ENCODE assay signal across 27 cellular contexts in genomic region chr2:162656516-162656915, GRCh38.
"Had no signal": no experiment of that assay in that cellular context is flagged by ENCODE, and none has a peak within 500 bp of the region (broad histone marks: within the 10 kb centered on the region; RNA-seq: fewer than 3 reads in every experiment).

No MANE protein-coding gene starts in this region.

- FAIRE-seq: urothelium cell line had no signal

- H3K27ac ChIP-seq: stomach, suprapubic skin, testis, thoracic aorta, thyroid gland, tibial artery, tibial nerve, transverse colon, upper lobe of left lung, upper lobe of right lung, uterus, vagina had no signal

- ATAC-seq: stimulated activated effector memory CD8-positive, alpha-beta T cell treated with anti-CD3 and anti-CD28 coated beads, Interleukin-12 subunit alpha, Interleukin-12 subunit beta, amount 100 ng/mL, for 72 hours; stimulated activated memory B cell treated with anti-CD40 and anti-IgM and Interleukin-4, amounts not matched to agents 10 μg/mL and 1 μg/mL and 100 μg/mL, for 72 hours; stimulated activated naive B cell treated with anti-CD40 and anti-IgM and Interleukin-4, amounts not matched to agents 10 μg/mL and 1 μg/mL and 100 μg/mL, for 72 hours; stimulated activated naive CD8-positive, alpha-beta T cell treated with anti-CD3 and anti-CD28 coated beads, Interleukin-15, amount 100 ng/mL, for 72 hours; stimulated activated naive CD8-positive, alpha-beta T cell treated with anti-CD3 and anti-CD28 coated beads, Interleukin-15, Interleukin-2, amounts not matched to agents 100 U/mL and 50 U/mL, for 24 hours; upper lobe of right lung had no signal

- DNase-seq: stimulated activated CD4-positive, alpha-beta T cell treated with anti-CD3 and anti-CD28 coated beads, Interleukin-2, amount 100 ng/mL, for 48 hours; stimulated activated CD4-positive, alpha-beta T cell treated with anti-CD3 and anti-CD28 coated beads, Interleukin-4, amount 100 ng/mL, for 1 hour; stimulated activated CD4-positive, alpha-beta T cell treated with anti-CD3 and anti-CD28 coated beads, Interleukin-4, amount 100 ng/mL, for 24 hours; stimulated activated CD4-positive, alpha-beta T cell treated with anti-CD3 and anti-CD28 coated beads, Interleukin-4, amount 100 ng/mL, for 4 hours; stimulated activated CD8-positive, alpha-beta memory T cell treated with anti-CD3 and anti-CD28 coated beads, Interleukin-4, amount 100 ng/mL, for 48 hours; stimulated activated naive B cell treated with anti-CD40 and anti-IgM and Interleukin-4, amounts not matched to agents 10 μg/mL and 1 μg/mL and 100 μg/mL, for 72 hours; stimulated activated naive CD4-positive, alpha-beta T cell; stimulated activated naive CD4-positive, alpha-beta T cell treated with Interleukin-2 at 50 U/mL for 16 hours; stimulated activated naive CD8-positive, alpha-beta T cell treated with anti-CD3 and anti-CD28 coated beads, Interleukin-15, amount 100 ng/mL, for 72 hours; stimulated activated naive CD8-positive, alpha-beta T cell treated with anti-CD3 and anti-CD28 coated beads, Interleukin-15, Interleukin-2, amounts not matched to agents 100 U/mL and 50 U/mL, for 24 hours; stomach; substantia nigra; testis; thyroid gland; tibial artery; transverse colon; trophoblast cell; upper lobe of left lung; upper lobe of right lung; uterus had no signal

- H3K27me3 ChIP-seq: stomach, suprapubic skin, testis, thyroid gland, tibial artery, tibial nerve, transverse colon, upper lobe of left lung, upper lobe of right lung, uterus, vagina had no signal

- H3K4me3 ChIP-seq: stomach, suprapubic skin, testis, thoracic aorta, thyroid gland, tibial artery, tibial nerve, transverse colon, upper lobe of left lung, upper lobe of right lung, uterus, vagina had no signal

- H3K9me3 ChIP-seq: stomach, suprapubic skin, testis, thoracic aorta, thyroid gland, tibial artery, transverse colon, upper lobe of left lung, upper lobe of right lung, uterus, vagina had no signal

- H3K36me3 ChIP-seq: stomach, suprapubic skin, thoracic aorta, thyroid gland, tibial artery, tibial nerve, transverse colon, upper lobe of left lung, upper lobe of right lung, uterus, vagina had no signal

- H3K4me1 ChIP-seq: stomach, suprapubic skin, testis, thyroid gland, tibial artery, tibial nerve, transverse colon, upper lobe of left lung, upper lobe of right lung, uterus, vagina had no signal
